1 cellular context compared by ENCODE assay signal in genomic region chr5:43060020-43060419, GRCh38. TPM values are rescaled to one million over a fixed set of nuclear protein-coding genes. Genes with fewer than 3 reads are reported as not detected.
"Had no signal": no experiment of that assay in that cellular context is flagged by ENCODE, and none has a peak within 500 bp of the region (broad histone marks: within the 10 kb centered on the region; RNA-seq: fewer than 3 reads in every experiment).

No MANE protein-coding gene starts in this region.

RNA-seq across cellular contexts. Expression of gene ANXA2R, which starts 19.9 kb away (rescaled TPM):
- polyA plus RNA-seq: GM23338 had no signal
